7 cellular contexts compared by ENCODE assay signal in genomic region chr10:11643039-11643438, GRCh38.
"Had no signal": no experiment of that assay in that cellular context is flagged by ENCODE, and none has a peak within 500 bp of the region (broad histone marks: within the 10 kb centered on the region; RNA-seq: fewer than 3 reads in every experiment).

No MANE protein-coding gene starts in this region.

- H3K4me2 ChIP-seq: GM23338, KMS-11 had no signal

- H3K27ac ChIP-seq: KMS-11 had no signal

- H3K4me3 ChIP-seq: GM23338 had no signal

- FAIRE-seq: HTR-8/SVneo had no signal

- H3K9ac ChIP-seq: KMS-11 had no signal

- H2AFZ ChIP-seq: GM23338 had no signal

- DNase-seq: H7, HCEC 1CT, HFFc6, IMR-90 had no signal

- ATAC-seq: GM23338 had no signal
